Comparison of ENCODE assay signal across 23 cellular contexts in genomic region chrX:144275826-144276225, GRCh38.
"Had no signal": no experiment of that assay in that cellular context is flagged by ENCODE, and none has a peak within 500 bp of the region (broad histone marks: within the 10 kb centered on the region; RNA-seq: fewer than 3 reads in every experiment).

No MANE protein-coding gene starts in this region.

- H3K36me3 ChIP-seq: colonic mucosa, esophagus muscularis mucosa, esophagus squamous epithelium, gastrocnemius medialis, gastroesophageal sphincter, heart left ventricle, heart right ventricle had no signal

- H3K4me3 ChIP-seq: colonic mucosa, coronary artery, dorsolateral prefrontal cortex, esophagus muscularis mucosa, esophagus squamous epithelium, gastrocnemius medialis, gastroesophageal sphincter, heart left ventricle, heart right ventricle had no signal

- DNase-seq: colonic mucosa; cortex of kidney; dermis blood vessel endothelial cell; dorsolateral prefrontal cortex; effector CD4-positive, alpha-beta T cell; effector memory CD4-positive, alpha-beta T cell; effector memory CD8-positive, alpha-beta T cell; endodermal cell; erythroblast; esophagus squamous epithelium; foreskin fibroblast; foreskin keratinocyte; foreskin melanocyte; gastrocnemius medialis; glutamatergic neuron; head of caudate nucleus; heart left ventricle; heart right ventricle had no signal

- H3K4me1 ChIP-seq: colonic mucosa, esophagus muscularis mucosa, esophagus squamous epithelium, foreskin keratinocyte, gastrocnemius medialis, gastroesophageal sphincter, heart left ventricle, heart right ventricle had no signal

- ATAC-seq: effector memory CD8-positive, alpha-beta T cell; esophagus mucosa; foreskin keratinocyte; gastrocnemius medialis; gastroesophageal sphincter; heart left ventricle had no signal

- H3K27me3 ChIP-seq: colonic mucosa, esophagus muscularis mucosa, esophagus squamous epithelium, foreskin keratinocyte, gastrocnemius medialis, gastroesophageal sphincter, heart left ventricle, heart right ventricle had no signal

- H3K27ac ChIP-seq: colonic mucosa, coronary artery, dorsolateral prefrontal cortex, epithelial cell of prostate, esophagus muscularis mucosa, esophagus squamous epithelium, foreskin keratinocyte, gastrocnemius medialis, gastroesophageal sphincter, heart left ventricle, heart right ventricle had no signal
